8 cellular contexts compared by ENCODE assay signal in the genomic region with DNA sequence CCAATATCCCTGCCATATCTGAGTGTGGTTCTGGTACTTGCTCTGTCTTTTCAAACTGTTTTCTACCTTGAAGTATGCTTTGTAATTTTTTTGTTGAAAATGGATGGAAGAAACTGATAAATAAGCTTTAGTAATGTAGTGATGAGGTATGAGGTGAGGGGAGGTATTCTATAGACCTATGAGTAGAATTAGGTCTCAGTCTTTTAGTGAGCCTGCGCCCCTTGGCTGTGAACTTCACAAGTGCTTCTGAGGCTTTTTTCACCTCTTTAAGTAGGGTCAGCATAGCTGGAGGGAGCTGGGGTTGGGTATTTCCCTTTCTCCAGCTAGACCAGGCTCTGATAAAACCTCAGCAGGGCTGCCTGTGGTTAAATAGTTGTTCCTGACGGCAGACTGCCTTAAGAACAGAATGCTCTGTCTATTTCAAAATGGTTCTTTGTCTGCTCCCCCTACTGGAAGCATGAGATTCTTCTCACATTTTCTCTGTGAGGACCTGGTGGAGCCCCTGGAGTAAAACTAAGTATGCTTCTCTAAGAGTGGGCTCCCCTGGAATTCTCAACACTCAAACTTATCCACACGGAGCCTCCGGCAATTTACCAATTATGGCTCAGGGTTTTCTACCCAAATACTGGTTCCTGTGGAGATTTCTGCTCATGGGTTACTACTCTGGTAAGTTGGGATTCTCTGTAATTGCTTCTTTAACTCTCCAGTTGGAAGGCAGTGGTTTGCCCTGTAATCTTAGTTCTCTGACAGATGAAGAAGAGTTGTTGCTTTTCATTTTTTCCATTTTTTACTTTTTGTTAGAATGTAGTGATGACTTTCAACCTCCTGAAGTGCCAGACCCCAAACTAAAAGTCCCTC. TPM values are rescaled to one million over a fixed set of nuclear protein-coding genes. Genes with fewer than 3 reads are reported as not detected.
A peak's percentile ranks its signal among the peaks of the same experiment; 100 is the strongest.
DNase-seq lines count a peak whose midpoint lies in the region; ATAC-seq and TF ChIP-seq lines count a peak whose summit lies in the region.

No MANE protein-coding gene starts in this region.

- intact Hi-C loops in colonic mucosa (cut with DNase I): loop anchor here (5.0 kb wide), 1 partner anchor 115 kb away; no protein-coding TSS in a partner anchor
- intact Hi-C loops in activated CD4-positive, alpha-beta memory T cell treated with anti-CD3 and anti-CD28 coated beads for 36 hours (cut with micrococcal nuclease): no loop called here

- no peaks in the 10 kb centered on the region for H3K4me1 ChIP-seq in colonic mucosa

- no peak overlapping the region for H3K9ac ChIP-seq in colonic mucosa (ENCODE audit: low read depth in 2 of 2, low read length in 2 of 2)

- H3K27ac ChIP-seq in colonic mucosa (no peak overlapping the region), caudate nucleus (ENCODE audit: low read depth, low read length) (no peak overlapping the region)

- DNase-seq in NCI-H82 (lab: John Stamatoyannopoulos, UW): peak; percentile 39
- no peak for DNase-seq in NCI-H82 treated with DMSO at 0.1 percent for 48 hours (lab: John Stamatoyannopoulos, UW; ENCODE audit: unreplicated experiment)
- peak; percentile 59 for DNase-seq in NCI-H69 (lab: John Stamatoyannopoulos, UW)
- DNase-seq in colonic mucosa: no peak
- peak; percentile 45 to 49 for DNase-seq in lung microvascular endothelial cell (ENCODE audit: low read depth in 2 of 2)
- DNase-seq in caudate nucleus (lab: John Stamatoyannopoulos, UW): no peak
- no peak for DNase-seq in activated CD4-positive, alpha-beta memory T cell treated with anti-CD3 and anti-CD28 coated beads for 36 hours

- peaks cover 8% of the 10 kb centered on the region for H3K9me3 Mint-ChIP-seq in activated CD4-positive, alpha-beta memory T cell treated with anti-CD3 and anti-CD28 coated beads for 36 hours

- TF ChIP-seq CTCF in colonic mucosa (IDR thresholded peaks at IDR 0.05): peak; percentile 47

- H3K9me3 ChIP-seq in colonic mucosa: no peaks in the 10 kb centered on the region

- H3K27ac Mint-ChIP-seq in activated CD4-positive, alpha-beta memory T cell treated with anti-CD3 and anti-CD28 coated beads for 36 hours: no peak overlapping the region

- H3K4me1 Mint-ChIP-seq in activated CD4-positive, alpha-beta memory T cell treated with anti-CD3 and anti-CD28 coated beads for 36 hours (ENCODE audit: low read depth): no peaks in the 10 kb centered on the region

- POLR2A ChIA-PET in activated CD4-positive, alpha-beta memory T cell treated with anti-CD3 and anti-CD28 coated beads for 36 hours (lab: Charles Lee): no interaction called here

- H3K36me3 ChIP-seq in colonic mucosa: no peaks in the 10 kb centered on the region

- no peak overlapping the region for H3K4me3 ChIP-seq in colonic mucosa

- peaks cover 3% of the 10 kb centered on the region for H3K36me3 Mint-ChIP-seq in activated CD4-positive, alpha-beta memory T cell treated with anti-CD3 and anti-CD28 coated beads for 36 hours

- no peak for ATAC-seq in GM18873 (IDR thresholded peaks at IDR 0.05; ENCODE audit: low FRiP score, unreplicated experiment)

- peaks cover 29% of the 10 kb centered on the region for H3K27me3 Mint-ChIP-seq in activated CD4-positive, alpha-beta memory T cell treated with anti-CD3 and anti-CD28 coated beads for 36 hours

- no peaks in the 10 kb centered on the region for H3K27me3 ChIP-seq in colonic mucosa

- CTCF ChIA-PET in activated CD4-positive, alpha-beta memory T cell treated with anti-CD3 and anti-CD28 coated beads for 36 hours (lab: Charles Lee): interaction anchor here (0.9 to 1.5 kb wide), 3 partner anchors 9 to 127 kb away, joined by 3 to 5 read pairs (median 4); no protein-coding TSS in a partner anchor

- H3K4me3 Mint-ChIP-seq in activated CD4-positive, alpha-beta memory T cell treated with anti-CD3 and anti-CD28 coated beads for 36 hours: no peak overlapping the region

RNA-seq across cellular contexts. Expression of a gene that starts 13.1 kb away (rescaled TPM):
- total RNA-seq in colonic mucosa (not detected), lung microvascular endothelial cell (not detected in 2 replicates)
- total RNA-seq in activated CD4-positive, alpha-beta memory T cell treated with anti-CD3 and anti-CD28 coated beads for 36 hours: not detected

RNA-seq across cellular contexts. Expression of a gene that starts 14.0 kb away (rescaled TPM):
- total RNA-seq in colonic mucosa (not detected), lung microvascular endothelial cell (not detected in 2 replicates)
- not detected for total RNA-seq in activated CD4-positive, alpha-beta memory T cell treated with anti-CD3 and anti-CD28 coated beads for 36 hours

RNA-seq across cellular contexts. Expression of a gene that starts 33.5 kb away (rescaled TPM):
- total RNA-seq in colonic mucosa: not detected
- not detected in 2 replicates for total RNA-seq in lung microvascular endothelial cell
- total RNA-seq in activated CD4-positive, alpha-beta memory T cell treated with anti-CD3 and anti-CD28 coated beads for 36 hours: not detected

RNA-seq across cellular contexts. Expression of a gene that starts 45.9 kb away (rescaled TPM):
- not detected for total RNA-seq in colonic mucosa
- total RNA-seq in lung microvascular endothelial cell: not detected in 2 replicates
- total RNA-seq in activated CD4-positive, alpha-beta memory T cell treated with anti-CD3 and anti-CD28 coated beads for 36 hours: not detected

RNA-seq across cellular contexts. Expression of a gene that starts 55.1 kb away (rescaled TPM):
- total RNA-seq in colonic mucosa (1 to 10 TPM in 1 of 2 donors, under 1 TPM in 1; 0.13 to 1.4 TPM), lung microvascular endothelial cell (not detected in 2 replicates)
- total RNA-seq in activated CD4-positive, alpha-beta memory T cell treated with anti-CD3 and anti-CD28 coated beads for 36 hours: not detected

Comparison
In these comparisons a context has a peak if more than half of its experiments do, and no peak if none do; other contexts are left out.
1. DNase-seq: peak in NCI-H82 (single experiment), NCI-H69 (single experiment) and lung microvascular endothelial cell (2 of 2); none in NCI-H82 treated with DMSO at 0.1 percent for 48 hours (single experiment), colonic mucosa (single experiment), caudate nucleus (0 of 61) and activated CD4-positive, alpha-beta memory T cell treated with anti-CD3 and anti-CD28 coated beads for 36 hours (single experiment).